In the genomic region with DNA sequence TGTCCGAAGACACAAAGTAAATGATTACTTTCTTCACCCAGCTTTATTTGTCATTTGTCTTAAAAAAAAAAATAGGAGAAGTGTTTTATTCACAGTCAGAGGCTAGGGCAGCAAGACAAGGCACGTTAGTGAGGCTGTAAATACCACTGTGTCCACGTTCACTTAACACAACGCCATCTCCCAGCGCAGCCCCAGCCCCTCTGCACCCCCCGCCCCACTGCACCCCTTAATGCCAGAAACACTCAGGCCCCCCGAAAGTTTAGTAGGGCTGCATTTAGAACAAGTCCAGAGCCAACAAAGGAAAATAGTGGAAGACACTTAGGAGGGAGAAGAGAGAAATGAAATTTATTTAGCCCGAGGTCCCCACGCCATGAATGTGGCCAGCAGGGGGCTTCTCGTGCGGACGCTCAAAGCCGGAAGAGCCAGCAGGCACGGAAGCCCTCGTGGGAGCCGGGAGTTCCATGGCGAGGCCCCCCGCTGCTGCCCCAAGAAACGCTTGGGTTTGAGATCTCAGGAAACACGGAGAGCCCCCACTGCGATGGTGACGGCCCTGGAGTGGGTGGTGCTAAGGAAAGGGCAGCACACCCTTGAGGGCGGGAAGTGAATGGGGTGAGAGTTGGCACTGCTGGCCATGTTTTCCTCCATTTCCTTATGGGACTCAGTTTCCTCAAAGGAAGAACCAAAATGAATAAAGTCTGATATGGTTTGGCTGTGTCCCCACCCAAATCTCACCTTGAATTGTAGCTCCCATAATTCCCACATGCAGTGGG, we compare ENCODE assay signal across 1 cellular context.
TF ChIP-seq lines count a peak whose summit lies in the region.

No MANE protein-coding gene starts in this region.

TF ChIP-seq in K562, 482 proteins besides CTCF, POLR2A, EP300 and RAD21 (continued from another document and continues in another):
- TF ChIP-seq, protein P1, sequence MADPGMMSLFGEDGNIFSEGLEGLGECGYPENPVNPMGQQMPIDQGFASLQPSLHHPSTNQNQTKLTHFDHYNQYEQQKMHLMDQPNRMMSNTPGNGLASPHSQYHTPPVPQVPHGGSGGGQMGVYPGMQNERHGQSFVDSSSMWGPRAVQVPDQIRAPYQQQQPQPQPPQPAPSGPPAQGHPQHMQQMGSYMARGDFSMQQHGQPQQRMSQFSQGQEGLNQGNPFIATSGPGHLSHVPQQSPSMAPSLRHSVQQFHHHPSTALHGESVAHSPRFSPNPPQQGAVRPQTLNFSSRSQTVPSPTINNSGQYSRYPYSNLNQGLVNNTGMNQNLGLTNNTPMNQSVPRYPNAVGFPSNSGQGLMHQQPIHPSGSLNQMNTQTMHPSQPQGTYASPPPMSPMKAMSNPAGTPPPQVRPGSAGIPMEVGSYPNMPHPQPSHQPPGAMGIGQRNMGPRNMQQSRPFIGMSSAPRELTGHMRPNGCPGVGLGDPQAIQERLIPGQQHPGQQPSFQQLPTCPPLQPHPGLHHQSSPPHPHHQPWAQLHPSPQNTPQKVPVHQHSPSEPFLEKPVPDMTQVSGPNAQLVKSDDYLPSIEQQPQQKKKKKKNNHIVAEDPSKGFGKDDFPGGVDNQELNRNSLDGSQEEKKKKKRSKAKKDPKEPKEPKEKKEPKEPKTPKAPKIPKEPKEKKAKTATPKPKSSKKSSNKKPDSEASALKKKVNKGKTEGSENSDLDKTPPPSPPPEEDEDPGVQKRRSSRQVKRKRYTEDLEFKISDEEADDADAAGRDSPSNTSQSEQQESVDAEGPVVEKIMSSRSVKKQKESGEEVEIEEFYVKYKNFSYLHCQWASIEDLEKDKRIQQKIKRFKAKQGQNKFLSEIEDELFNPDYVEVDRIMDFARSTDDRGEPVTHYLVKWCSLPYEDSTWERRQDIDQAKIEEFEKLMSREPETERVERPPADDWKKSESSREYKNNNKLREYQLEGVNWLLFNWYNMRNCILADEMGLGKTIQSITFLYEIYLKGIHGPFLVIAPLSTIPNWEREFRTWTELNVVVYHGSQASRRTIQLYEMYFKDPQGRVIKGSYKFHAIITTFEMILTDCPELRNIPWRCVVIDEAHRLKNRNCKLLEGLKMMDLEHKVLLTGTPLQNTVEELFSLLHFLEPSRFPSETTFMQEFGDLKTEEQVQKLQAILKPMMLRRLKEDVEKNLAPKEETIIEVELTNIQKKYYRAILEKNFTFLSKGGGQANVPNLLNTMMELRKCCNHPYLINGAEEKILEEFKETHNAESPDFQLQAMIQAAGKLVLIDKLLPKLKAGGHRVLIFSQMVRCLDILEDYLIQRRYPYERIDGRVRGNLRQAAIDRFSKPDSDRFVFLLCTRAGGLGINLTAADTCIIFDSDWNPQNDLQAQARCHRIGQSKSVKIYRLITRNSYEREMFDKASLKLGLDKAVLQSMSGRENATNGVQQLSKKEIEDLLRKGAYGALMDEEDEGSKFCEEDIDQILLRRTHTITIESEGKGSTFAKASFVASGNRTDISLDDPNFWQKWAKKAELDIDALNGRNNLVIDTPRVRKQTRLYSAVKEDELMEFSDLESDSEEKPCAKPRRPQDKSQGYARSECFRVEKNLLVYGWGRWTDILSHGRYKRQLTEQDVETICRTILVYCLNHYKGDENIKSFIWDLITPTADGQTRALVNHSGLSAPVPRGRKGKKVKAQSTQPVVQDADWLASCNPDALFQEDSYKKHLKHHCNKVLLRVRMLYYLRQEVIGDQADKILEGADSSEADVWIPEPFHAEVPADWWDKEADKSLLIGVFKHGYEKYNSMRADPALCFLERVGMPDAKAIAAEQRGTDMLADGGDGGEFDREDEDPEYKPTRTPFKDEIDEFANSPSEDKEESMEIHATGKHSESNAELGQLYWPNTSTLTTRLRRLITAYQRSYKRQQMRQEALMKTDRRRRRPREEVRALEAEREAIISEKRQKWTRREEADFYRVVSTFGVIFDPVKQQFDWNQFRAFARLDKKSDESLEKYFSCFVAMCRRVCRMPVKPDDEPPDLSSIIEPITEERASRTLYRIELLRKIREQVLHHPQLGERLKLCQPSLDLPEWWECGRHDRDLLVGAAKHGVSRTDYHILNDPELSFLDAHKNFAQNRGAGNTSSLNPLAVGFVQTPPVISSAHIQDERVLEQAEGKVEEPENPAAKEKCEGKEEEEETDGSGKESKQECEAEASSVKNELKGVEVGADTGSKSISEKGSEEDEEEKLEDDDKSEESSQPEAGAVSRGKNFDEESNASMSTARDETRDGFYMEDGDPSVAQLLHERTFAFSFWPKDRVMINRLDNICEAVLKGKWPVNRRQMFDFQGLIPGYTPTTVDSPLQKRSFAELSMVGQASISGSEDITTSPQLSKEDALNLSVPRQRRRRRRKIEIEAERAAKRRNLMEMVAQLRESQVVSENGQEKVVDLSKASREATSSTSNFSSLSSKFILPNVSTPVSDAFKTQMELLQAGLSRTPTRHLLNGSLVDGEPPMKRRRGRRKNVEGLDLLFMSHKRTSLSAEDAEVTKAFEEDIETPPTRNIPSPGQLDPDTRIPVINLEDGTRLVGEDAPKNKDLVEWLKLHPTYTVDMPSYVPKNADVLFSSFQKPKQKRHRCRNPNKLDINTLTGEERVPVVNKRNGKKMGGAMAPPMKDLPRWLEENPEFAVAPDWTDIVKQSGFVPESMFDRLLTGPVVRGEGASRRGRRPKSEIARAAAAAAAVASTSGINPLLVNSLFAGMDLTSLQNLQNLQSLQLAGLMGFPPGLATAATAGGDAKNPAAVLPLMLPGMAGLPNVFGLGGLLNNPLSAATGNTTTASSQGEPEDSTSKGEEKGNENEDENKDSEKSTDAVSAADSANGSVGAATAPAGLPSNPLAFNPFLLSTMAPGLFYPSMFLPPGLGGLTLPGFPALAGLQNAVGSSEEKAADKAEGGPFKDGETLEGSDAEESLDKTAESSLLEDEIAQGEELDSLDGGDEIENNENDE (IDR thresholded peaks at IDR 0.05; ENCODE audit: low read depth, low read length), result no peak
- TF ChIP-seq ZNF830 (CRISPR knock-in tag; IDR thresholded peaks at IDR 0.05) (0 out of 2 replicates have a peak, but pooled peaks have one; percentile 73), HNRNPLL (IDR thresholded peaks at IDR 0.05; ENCODE audit: low read depth, low read length, poor library complexity, severe bottlenecking) (no peak), GATAD2A (IDR thresholded peaks at IDR 0.05) (no peak), PYGO2 (tag; IDR thresholded peaks at IDR 0.05) (0 out of 2 replicates have a peak, but pooled peaks have one; percentile 24), CBX3 (IDR thresholded peaks at IDR 0.05; ENCODE audit: borderline replicate concordance in 1 of 2, low read length in 2 of 2) (peak in 1 of 2 experiments; percentile 66; a peak in 1 of 3 replicates), HNRNPK (IDR thresholded peaks at IDR 0.05; ENCODE audit: low read depth, low read length, poor library complexity, severe bottlenecking) (no peak), NFRKB (IDR thresholded peaks at IDR 0.05; ENCODE audit: low read depth) (no peak; the same call in 1 of the 2 replicates), MYBL2 (IDR thresholded peaks at IDR 0.05; ENCODE audit: low read depth) (no peak), MYBL2 (CRISPR knock-in tag; IDR thresholded peaks at IDR 0.05; ENCODE audit: borderline replicate concordance) (no peak), SUPT5H (IDR thresholded peaks at IDR 0.05) (no peak), ARID1B (IDR thresholded peaks at IDR 0.05) (no peak), ZNF239 (CRISPR knock-in tag; IDR thresholded peaks at IDR 0.05) (no peak), SMARCB1 (IDR thresholded peaks at IDR 0.05; ENCODE audit: insufficient read length, low read depth) (no peak), NFIC (IDR thresholded peaks at IDR 0.05) (no peak), CEBPG (CRISPR knock-in tag; IDR thresholded peaks at IDR 0.05) (no peak), CEBPG (tag; conservative IDR thresholded peaks at IDR 0.05 in 1 of 2, IDR thresholded peaks at IDR 0.05 in 1 of 2) (no peak), ZNF12 (CRISPR knock-in tag; IDR thresholded peaks at IDR 0.05) (no peak)
- TF ChIP-seq, protein P2, sequence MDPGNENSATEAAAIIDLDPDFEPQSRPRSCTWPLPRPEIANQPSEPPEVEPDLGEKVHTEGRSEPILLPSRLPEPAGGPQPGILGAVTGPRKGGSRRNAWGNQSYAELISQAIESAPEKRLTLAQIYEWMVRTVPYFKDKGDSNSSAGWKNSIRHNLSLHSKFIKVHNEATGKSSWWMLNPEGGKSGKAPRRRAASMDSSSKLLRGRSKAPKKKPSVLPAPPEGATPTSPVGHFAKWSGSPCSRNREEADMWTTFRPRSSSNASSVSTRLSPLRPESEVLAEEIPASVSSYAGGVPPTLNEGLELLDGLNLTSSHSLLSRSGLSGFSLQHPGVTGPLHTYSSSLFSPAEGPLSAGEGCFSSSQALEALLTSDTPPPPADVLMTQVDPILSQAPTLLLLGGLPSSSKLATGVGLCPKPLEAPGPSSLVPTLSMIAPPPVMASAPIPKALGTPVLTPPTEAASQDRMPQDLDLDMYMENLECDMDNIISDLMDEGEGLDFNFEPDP (CRISPR knock-in tag; IDR thresholded peaks at IDR 0.05), result no peak
- TF ChIP-seq, protein P3, sequence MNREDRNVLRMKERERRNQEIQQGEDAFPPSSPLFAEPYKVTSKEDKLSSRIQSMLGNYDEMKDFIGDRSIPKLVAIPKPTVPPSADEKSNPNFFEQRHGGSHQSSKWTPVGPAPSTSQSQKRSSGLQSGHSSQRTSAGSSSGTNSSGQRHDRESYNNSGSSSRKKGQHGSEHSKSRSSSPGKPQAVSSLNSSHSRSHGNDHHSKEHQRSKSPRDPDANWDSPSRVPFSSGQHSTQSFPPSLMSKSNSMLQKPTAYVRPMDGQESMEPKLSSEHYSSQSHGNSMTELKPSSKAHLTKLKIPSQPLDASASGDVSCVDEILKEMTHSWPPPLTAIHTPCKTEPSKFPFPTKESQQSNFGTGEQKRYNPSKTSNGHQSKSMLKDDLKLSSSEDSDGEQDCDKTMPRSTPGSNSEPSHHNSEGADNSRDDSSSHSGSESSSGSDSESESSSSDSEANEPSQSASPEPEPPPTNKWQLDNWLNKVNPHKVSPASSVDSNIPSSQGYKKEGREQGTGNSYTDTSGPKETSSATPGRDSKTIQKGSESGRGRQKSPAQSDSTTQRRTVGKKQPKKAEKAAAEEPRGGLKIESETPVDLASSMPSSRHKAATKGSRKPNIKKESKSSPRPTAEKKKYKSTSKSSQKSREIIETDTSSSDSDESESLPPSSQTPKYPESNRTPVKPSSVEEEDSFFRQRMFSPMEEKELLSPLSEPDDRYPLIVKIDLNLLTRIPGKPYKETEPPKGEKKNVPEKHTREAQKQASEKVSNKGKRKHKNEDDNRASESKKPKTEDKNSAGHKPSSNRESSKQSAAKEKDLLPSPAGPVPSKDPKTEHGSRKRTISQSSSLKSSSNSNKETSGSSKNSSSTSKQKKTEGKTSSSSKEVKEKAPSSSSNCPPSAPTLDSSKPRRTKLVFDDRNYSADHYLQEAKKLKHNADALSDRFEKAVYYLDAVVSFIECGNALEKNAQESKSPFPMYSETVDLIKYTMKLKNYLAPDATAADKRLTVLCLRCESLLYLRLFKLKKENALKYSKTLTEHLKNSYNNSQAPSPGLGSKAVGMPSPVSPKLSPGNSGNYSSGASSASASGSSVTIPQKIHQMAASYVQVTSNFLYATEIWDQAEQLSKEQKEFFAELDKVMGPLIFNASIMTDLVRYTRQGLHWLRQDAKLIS (CRISPR knock-in tag; IDR thresholded peaks at IDR 0.05), result no peak
- TF ChIP-seq, protein P4, sequence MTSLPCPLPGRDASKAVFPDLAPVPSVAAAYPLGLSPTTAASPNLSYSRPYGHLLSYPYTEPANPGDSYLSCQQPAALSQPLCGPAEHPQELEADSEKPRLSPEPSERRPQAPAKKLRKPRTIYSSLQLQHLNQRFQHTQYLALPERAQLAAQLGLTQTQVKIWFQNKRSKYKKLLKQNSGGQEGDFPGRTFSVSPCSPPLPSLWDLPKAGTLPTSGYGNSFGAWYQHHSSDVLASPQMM (CRISPR knock-in tag; IDR thresholded peaks at IDR 0.05), result no peak
- TF ChIP-seq, protein P5, sequence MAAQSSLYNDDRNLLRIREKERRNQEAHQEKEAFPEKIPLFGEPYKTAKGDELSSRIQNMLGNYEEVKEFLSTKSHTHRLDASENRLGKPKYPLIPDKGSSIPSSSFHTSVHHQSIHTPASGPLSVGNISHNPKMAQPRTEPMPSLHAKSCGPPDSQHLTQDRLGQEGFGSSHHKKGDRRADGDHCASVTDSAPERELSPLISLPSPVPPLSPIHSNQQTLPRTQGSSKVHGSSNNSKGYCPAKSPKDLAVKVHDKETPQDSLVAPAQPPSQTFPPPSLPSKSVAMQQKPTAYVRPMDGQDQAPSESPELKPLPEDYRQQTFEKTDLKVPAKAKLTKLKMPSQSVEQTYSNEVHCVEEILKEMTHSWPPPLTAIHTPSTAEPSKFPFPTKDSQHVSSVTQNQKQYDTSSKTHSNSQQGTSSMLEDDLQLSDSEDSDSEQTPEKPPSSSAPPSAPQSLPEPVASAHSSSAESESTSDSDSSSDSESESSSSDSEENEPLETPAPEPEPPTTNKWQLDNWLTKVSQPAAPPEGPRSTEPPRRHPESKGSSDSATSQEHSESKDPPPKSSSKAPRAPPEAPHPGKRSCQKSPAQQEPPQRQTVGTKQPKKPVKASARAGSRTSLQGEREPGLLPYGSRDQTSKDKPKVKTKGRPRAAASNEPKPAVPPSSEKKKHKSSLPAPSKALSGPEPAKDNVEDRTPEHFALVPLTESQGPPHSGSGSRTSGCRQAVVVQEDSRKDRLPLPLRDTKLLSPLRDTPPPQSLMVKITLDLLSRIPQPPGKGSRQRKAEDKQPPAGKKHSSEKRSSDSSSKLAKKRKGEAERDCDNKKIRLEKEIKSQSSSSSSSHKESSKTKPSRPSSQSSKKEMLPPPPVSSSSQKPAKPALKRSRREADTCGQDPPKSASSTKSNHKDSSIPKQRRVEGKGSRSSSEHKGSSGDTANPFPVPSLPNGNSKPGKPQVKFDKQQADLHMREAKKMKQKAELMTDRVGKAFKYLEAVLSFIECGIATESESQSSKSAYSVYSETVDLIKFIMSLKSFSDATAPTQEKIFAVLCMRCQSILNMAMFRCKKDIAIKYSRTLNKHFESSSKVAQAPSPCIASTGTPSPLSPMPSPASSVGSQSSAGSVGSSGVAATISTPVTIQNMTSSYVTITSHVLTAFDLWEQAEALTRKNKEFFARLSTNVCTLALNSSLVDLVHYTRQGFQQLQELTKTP (IDR thresholded peaks at IDR 0.05; ENCODE audit: low read depth in 1 of 2, partially characterized antibody in 2 of 2), result no peak
- TF ChIP-seq, protein P6, sequence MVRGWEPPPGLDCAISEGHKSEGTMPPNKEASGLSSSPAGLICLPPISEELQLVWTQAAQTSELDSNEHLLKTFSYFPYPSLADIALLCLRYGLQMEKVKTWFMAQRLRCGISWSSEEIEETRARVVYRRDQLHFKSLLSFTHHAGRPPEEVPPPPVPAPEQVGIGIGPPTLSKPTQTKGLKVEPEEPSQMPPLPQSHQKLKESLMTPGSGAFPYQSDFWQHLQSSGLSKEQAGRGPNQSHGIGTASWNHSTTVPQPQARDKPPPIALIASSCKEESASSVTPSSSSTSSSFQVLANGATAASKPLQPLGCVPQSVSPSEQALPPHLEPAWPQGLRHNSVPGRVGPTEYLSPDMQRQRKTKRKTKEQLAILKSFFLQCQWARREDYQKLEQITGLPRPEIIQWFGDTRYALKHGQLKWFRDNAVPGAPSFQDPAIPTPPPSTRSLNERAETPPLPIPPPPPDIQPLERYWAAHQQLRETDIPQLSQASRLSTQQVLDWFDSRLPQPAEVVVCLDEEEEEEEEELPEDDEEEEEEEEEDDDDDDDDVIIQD (CRISPR knock-in tag; IDR thresholded peaks at IDR 0.05), result no peak
- TF ChIP-seq, protein P7, sequence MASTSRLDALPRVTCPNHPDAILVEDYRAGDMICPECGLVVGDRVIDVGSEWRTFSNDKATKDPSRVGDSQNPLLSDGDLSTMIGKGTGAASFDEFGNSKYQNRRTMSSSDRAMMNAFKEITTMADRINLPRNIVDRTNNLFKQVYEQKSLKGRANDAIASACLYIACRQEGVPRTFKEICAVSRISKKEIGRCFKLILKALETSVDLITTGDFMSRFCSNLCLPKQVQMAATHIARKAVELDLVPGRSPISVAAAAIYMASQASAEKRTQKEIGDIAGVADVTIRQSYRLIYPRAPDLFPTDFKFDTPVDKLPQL (IDR thresholded peaks at IDR 0.05; ENCODE audit: extremely low read depth, insufficient read length), result no peak
